18 cellular contexts compared by ENCODE assay signal in the genomic region with DNA sequence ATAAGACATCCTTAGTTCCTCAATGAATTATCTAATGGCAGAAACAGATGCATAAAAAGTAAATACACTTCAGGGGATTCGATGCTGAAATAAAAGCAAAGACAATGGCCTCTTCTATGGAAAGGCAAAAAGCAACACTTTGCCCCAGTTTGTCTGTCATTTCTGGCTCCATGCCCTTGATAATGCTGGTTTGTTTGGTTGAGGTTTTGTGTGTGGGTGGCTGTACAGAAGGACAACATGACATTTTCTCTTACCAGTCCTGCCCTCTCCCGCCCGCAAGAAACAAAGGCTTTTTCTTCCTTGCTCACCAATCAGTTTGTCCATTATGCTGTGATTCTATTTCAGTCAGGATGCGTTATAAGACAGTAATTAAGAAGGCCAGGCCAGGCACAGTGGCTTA. TPM values are rescaled to one million over a fixed set of nuclear protein-coding genes. Genes with fewer than 3 reads are reported as not detected.
DNase-seq lines count a peak whose midpoint lies in the region; ATAC-seq, FAIRE-seq and TF ChIP-seq lines count a peak whose summit lies in the region.
"Had no signal": no experiment of that assay in that cellular context is flagged by ENCODE, and none has a peak within 500 bp of the region (broad histone marks: within the 10 kb centered on the region; RNA-seq: fewer than 3 reads in every experiment).

No MANE protein-coding gene starts in this region.

- no peaks in the 10 kb centered on the region for H3K27me3 ChIP-seq in HCT116 (ENCODE audit: insufficient read depth, low read length)
- no peaks in the 10 kb centered on the region for H3K27me3 ChIP-seq in astrocyte (ENCODE audit: insufficient read depth, low read length)
- no peaks in the 10 kb centered on the region for H3K27me3 ChIP-seq in HepG2 (ENCODE audit: control insufficient read depth in 1 of 2, insufficient read depth in 2 of 2, low read length in 2 of 2)

- TF ChIP-seq RAD21 in HCT116 (IDR thresholded peaks at IDR 0.05; ENCODE audit: low read depth): no peak
- TF ChIP-seq RAD21 in HepG2 (CRISPR knock-in tag; IDR thresholded peaks at IDR 0.05): no peak

- H3K4me2 ChIP-seq in HCT116 (ENCODE audit: low read length) (0 out of 2 replicates have a peak overlapping the region, but pooled peaks have one; percentile 1), astrocyte (ENCODE audit: low read length) (peak overlapping the region; percentile 1), HepG2 (ENCODE audit: low read depth, low read length) (peak overlapping the region; percentile 42)

- DNase-seq in HCT116 (ENCODE audit: low read depth, low spot score) (no peak), astrocyte (ENCODE audit: low read depth) (peak; percentile 41), HepG2 (ENCODE audit: low spot score) (peak; percentile 43), sciatic nerve (ENCODE audit: low spot score) (no peak), left colon (no peak), NCI-H2196 treated with DMSO at 0.1 percent for 48 hours (lab: John Stamatoyannopoulos, UW; ENCODE audit: unreplicated experiment) (no peak)
- DNase-seq in activated T-cell treated with anti-CD3 and anti-CD28 coated beads, Interleukin-2, amount 50 U/mL, for 48 hours: no peak
- no peak for DNase-seq in activated CD8-positive, alpha-beta T cell treated with anti-CD3 and anti-CD28 coated beads for 36 hours
- DNase-seq: activated CD4-positive, CD25-positive, alpha-beta regulatory T cell; activated effector memory CD4-positive, alpha-beta T cell treated with Interleukin-2 at 50 U/mL for 16 hours; EL; left ventricle myocardium superior; naive thymus-derived CD8-positive, alpha-beta T cell; NCI-H1694 treated with DMSO at 0.1 percent for 48 hours; NCI-H226; Right ventricle myocardium superior; stimulated activated naive CD8-positive, alpha-beta T cell treated with anti-CD3 and anti-CD28 coated beads, Interleukin-15, Interleukin-2, amounts not matched to agents 100 U/mL and 50 U/mL, for 24 hours had no signal

- H3K9me3 Mint-ChIP-seq in astrocyte (ENCODE audit: unreplicated experiment): no peaks in the 10 kb centered on the region
- H3K9me3 Mint-ChIP-seq in activated CD8-positive, alpha-beta T cell treated with anti-CD3 and anti-CD28 coated beads for 36 hours: no peaks in the 10 kb centered on the region
- H3K9me3 Mint-ChIP-seq: naive thymus-derived CD8-positive, alpha-beta T cell; T-helper 1 cell treated with Interleukin-12 subunit alpha and Interleukin-12 subunit beta and Interleukin-4 antibody, amounts not matched to agents 30 μg/mL and 1 μg/mL, for 36 hours had no signal

- no peak overlapping the region for H3K4me3 Mint-ChIP-seq in astrocyte (ENCODE audit: unreplicated experiment)
- H3K4me3 Mint-ChIP-seq in activated CD8-positive, alpha-beta T cell treated with anti-CD3 and anti-CD28 coated beads for 36 hours: no peak overlapping the region
- H3K4me3 Mint-ChIP-seq: naive thymus-derived CD8-positive, alpha-beta T cell; T-helper 1 cell treated with Interleukin-12 subunit alpha and Interleukin-12 subunit beta and Interleukin-4 antibody, amounts not matched to agents 30 μg/mL and 1 μg/mL, for 36 hours had no signal

- TF ChIP-seq CTCF in HCT116 (IDR thresholded peaks at IDR 0.05 in 2 of 3, conservative IDR thresholded peaks at IDR 0.05 in 1 of 3; ENCODE audit: borderline replicate concordance in 1 of 3, insufficient read depth in 1 of 3, low read depth in 2 of 3, low read length in 2 of 3) (no peak), astrocyte (IDR thresholded peaks at IDR 0.05; ENCODE audit: insufficient read depth, low read depth, low read length) (no peak), HepG2 (CRISPR knock-in tag; IDR thresholded peaks at IDR 0.05) (no peak)
- no peak for TF ChIP-seq CTCF in activated CD8-positive, alpha-beta T cell treated with anti-CD3 and anti-CD28 coated beads for 36 hours (IDR thresholded peaks at IDR 0.05)

- H3K27me3 Mint-ChIP-seq in astrocyte (ENCODE audit: low read depth, unreplicated experiment): no peaks in the 10 kb centered on the region
- H3K27me3 Mint-ChIP-seq in activated CD8-positive, alpha-beta T cell treated with anti-CD3 and anti-CD28 coated beads for 36 hours: no peaks in the 10 kb centered on the region
- H3K27me3 Mint-ChIP-seq: naive thymus-derived CD8-positive, alpha-beta T cell had no signal

- no peak overlapping the region for H3K4me3 ChIP-seq in HCT116 (replicated peaks in 1 of 2; ENCODE audit: low read depth in 1 of 2, low read length in 2 of 2)
- H3K4me3 ChIP-seq in astrocyte (ENCODE audit: insufficient read depth, low read depth, low read length): no peak overlapping the region
- no peak overlapping the region for H3K4me3 ChIP-seq in HepG2 (replicated peaks in 1 of 3; ENCODE audit: insufficient read depth in 1 of 3, low read depth in 2 of 3, low read length in 3 of 3)

- FAIRE-seq in astrocyte (lab: Jason Lieb, UNC): no peak
- no peak for FAIRE-seq in HepG2 (lab: Jason Lieb, UNC)

- in situ Hi-C loops in HepG2 (cut with HindIII; ENCODE audit: extremely low pct_ligation_motif_present, low pct_unique_long_range_greater_than_20kb): no loop called here

- H3K27ac Mint-ChIP-seq in astrocyte (ENCODE audit: unreplicated experiment): no peak overlapping the region
- H3K27ac Mint-ChIP-seq in activated CD8-positive, alpha-beta T cell treated with anti-CD3 and anti-CD28 coated beads for 36 hours: no peak overlapping the region
- H3K27ac Mint-ChIP-seq: T-helper 1 cell treated with Interleukin-12 subunit alpha and Interleukin-12 subunit beta and Interleukin-4 antibody, amounts not matched to agents 30 μg/mL and 1 μg/mL, for 36 hours had no signal

- no peak for TF ChIP-seq EP300 in HepG2 (IDR thresholded peaks at IDR 0.05; ENCODE audit: low read depth in 2 of 2, low read length in 2 of 2)
- TF ChIP-seq EP300 in HepG2 (CRISPR knock-in tag; IDR thresholded peaks at IDR 0.05; ENCODE audit: borderline replicate concordance): no peak

- intact Hi-C loops in HCT116 (cut with micrococcal nuclease): no loop called here
- intact Hi-C loops in HepG2 (cut with micrococcal nuclease; ENCODE audit: unreplicated experiment): loop anchor here (1.0 kb wide), 1 partner anchor 17 kb away; no protein-coding TSS in a partner anchor
- intact Hi-C loops in sciatic nerve (cut with DNase I): no loop called here
- intact Hi-C loops in left colon (cut with DNase I, micrococcal nuclease): no loop called here
- intact Hi-C loops in activated CD8-positive, alpha-beta T cell treated with anti-CD3 and anti-CD28 coated beads for 36 hours (cut with micrococcal nuclease): no loop called here

- POLR2A ChIA-PET in HCT116 (lab: Charles Lee) (no interaction called here), HepG2 (lab: Yijun Ruan, JAX) (no interaction called here)
- POLR2A ChIA-PET in activated CD8-positive, alpha-beta T cell treated with anti-CD3 and anti-CD28 coated beads for 36 hours (lab: Charles Lee): interaction anchor here (0.7 kb wide), 1 partner anchor 240 kb away, joined by 4 read pairs; no protein-coding TSS in a partner anchor

- CTCF ChIA-PET in HCT116 (lab: Charles Lee): interaction anchor here (0.9 to 1.6 kb wide), 2 partner anchors 18 to 271 kb away, joined by 3 read pairs; a partner anchor contains a TSS
- CTCF ChIA-PET in HepG2 (lab: Yijun Ruan, JAX; ENCODE audit: low intra/inter-chr PET ratio, low total read pairs): no interaction called here
- CTCF ChIA-PET in activated CD8-positive, alpha-beta T cell treated with anti-CD3 and anti-CD28 coated beads for 36 hours (lab: Charles Lee): no interaction called here

- H3K36me3 Mint-ChIP-seq in astrocyte (ENCODE audit: low read depth, unreplicated experiment): peaks cover 2% of the 10 kb centered on the region
- H3K36me3 Mint-ChIP-seq in activated CD8-positive, alpha-beta T cell treated with anti-CD3 and anti-CD28 coated beads for 36 hours (ENCODE audit: low read depth): peaks cover 6% of the 10 kb centered on the region

- WGBS in HepG2 (ENCODE audit: low lambda C conversion rate): 47% methylated on average over 4 of the region's 4 CpGs

- no peak overlapping the region for H3K9ac ChIP-seq in HCT116 (ENCODE audit: low read length)
- H3K9ac ChIP-seq in astrocyte (ENCODE audit: low read length): no peak overlapping the region
- H3K9ac ChIP-seq in HepG2 (ENCODE audit: insufficient read depth, low read depth, low read length): 0 out of 2 replicates have a peak overlapping the region, but pooled peaks have one; percentile 0

- no peaks in the 10 kb centered on the region for H3K79me2 ChIP-seq in HCT116 (ENCODE audit: insufficient read depth, low read length)
- no peaks in the 10 kb centered on the region for H3K79me2 ChIP-seq in astrocyte (ENCODE audit: insufficient read depth, low read length)
- no peaks in the 10 kb centered on the region for H3K79me2 ChIP-seq in HepG2 (ENCODE audit: insufficient read depth, low read length)

- H3K9me2 ChIP-seq in HCT116 (ENCODE audit: insufficient read depth): no peaks in the 10 kb centered on the region

- BruUV-seq in HCT116 (replicated peaks; lab: Mats Ljungman, UMichigan) (no TSS peak), HepG2 (replicated peaks; lab: Mats Ljungman, UMichigan) (no TSS peak)

- RAD21 ChIA-PET in HCT116 (lab: Charles Lee; ENCODE audit: low non-redundant PET in 1 of 2, low total read pairs in 2 of 2, uncharacterized antibody in 2 of 2, unreplicated experiment in 2 of 2): no interaction called here

- ATAC-seq in HCT116 (no peak), HepG2 (no peak), sciatic nerve (peak; percentile 91), left colon (no peak)
- ATAC-seq in activated CD8-positive, alpha-beta T cell treated with anti-CD3 and anti-CD28 coated beads for 36 hours: no peak
- ATAC-seq: left ventricle myocardium superior; naive thymus-derived CD8-positive, alpha-beta T cell; stimulated activated naive CD8-positive, alpha-beta T cell treated with anti-CD3 and anti-CD28 coated beads, Interleukin-15, Interleukin-2, amounts not matched to agents 100 U/mL and 50 U/mL, for 24 hours had no signal

- H3K9me3 ChIP-seq in HCT116 (ENCODE audit: control insufficient read depth in 1 of 2, insufficient read depth in 1 of 2, low read depth in 1 of 2, low read length in 2 of 2) (no peaks in the 10 kb centered on the region), astrocyte (ENCODE audit: insufficient read depth, low read depth, low read length) (peaks cover 3% of the 10 kb centered on the region), HepG2 (ENCODE audit: low read length) (no peaks in the 10 kb centered on the region)

- H2AFZ ChIP-seq in HCT116 (ENCODE audit: low read depth, low read length, poor library complexity, severe bottlenecking) (no peak overlapping the region), astrocyte (ENCODE audit: low read depth, low read length) (no peak overlapping the region), HepG2 (ENCODE audit: low read length) (no peak overlapping the region)

- H4K20me1 ChIP-seq in HCT116 (ENCODE audit: insufficient read depth): no peaks in the 10 kb centered on the region
- no peaks in the 10 kb centered on the region for H4K20me1 ChIP-seq in astrocyte (ENCODE audit: insufficient read depth, low read length)
- no peaks in the 10 kb centered on the region for H4K20me1 ChIP-seq in HepG2 (ENCODE audit: insufficient read depth, low read length)

- H3K27ac ChIP-seq in HCT116 (ENCODE audit: low read depth, low read length): no peak overlapping the region
- H3K27ac ChIP-seq in astrocyte (ENCODE audit: low read depth, low read length): no peak overlapping the region
- H3K27ac ChIP-seq in HepG2 (ENCODE audit: extremely low read length, insufficient read depth, low read length): no peak overlapping the region

- H3K36me3 ChIP-seq in HCT116 (ENCODE audit: control insufficient read depth in 1 of 2, insufficient read depth in 2 of 2, low read length in 2 of 2) (no peaks in the 10 kb centered on the region), astrocyte (ENCODE audit: insufficient read depth, low read length) (no peaks in the 10 kb centered on the region), HepG2 (replicated peaks in 1 of 2; ENCODE audit: control insufficient read depth in 1 of 2, insufficient read depth in 2 of 2, low read length in 2 of 2) (no peaks in the 10 kb centered on the region)

- peaks cover 6 to 7% of the 10 kb centered on the region in 2 experiments; a peak in 3 of 4 replicates for H3K4me1 ChIP-seq in HCT116 (ENCODE audit: control insufficient read depth in 1 of 2, insufficient read depth in 2 of 2, low read length in 2 of 2)
- no peaks in the 10 kb centered on the region for H3K4me1 ChIP-seq in astrocyte (ENCODE audit: insufficient read depth, low read length)
- H3K4me1 ChIP-seq in HepG2 (ENCODE audit: insufficient read depth, low read length): peaks cover 25% of the 10 kb centered on the region

- TF ChIP-seq POLR2A in HCT116 (IDR thresholded peaks at IDR 0.05; ENCODE audit: borderline replicate concordance, extremely low read depth, insufficient read depth, insufficient read length): no peak
- no peak for TF ChIP-seq POLR2A in HepG2 (IDR thresholded peaks at IDR 0.05; ENCODE audit: insufficient read depth in 1 of 2, low read depth in 2 of 2, low read length in 2 of 2)

- no peaks in the 10 kb centered on the region for H3K4me1 Mint-ChIP-seq in astrocyte (ENCODE audit: low read depth, unreplicated experiment)
- H3K4me1 Mint-ChIP-seq in activated CD8-positive, alpha-beta T cell treated with anti-CD3 and anti-CD28 coated beads for 36 hours (ENCODE audit: low read depth): peaks cover 5% of the 10 kb centered on the region

RNA-seq across cellular contexts. Expression of a gene that starts 18.1 kb away (rescaled TPM):
- 22.8 TPM for total RNA-seq in HCT116 (2021; ENCODE audit: unreplicated experiment)
- 7.3 and 9.7 TPM in 2 replicates for polyA plus RNA-seq in HCT116 (2012)
- 13.2 and 15.0 TPM in 2 replicates for total RNA-seq in astrocyte
- 20.1 and 37.0 TPM in 2 replicates for total RNA-seq in HepG2 (2016; rRNA removed; fragmentation: Illumina TruSeq; extraction: Trizol)
- total RNA-seq in HepG2 (2016; cell fraction: cytosol; rRNA removed; fragmentation: Illumina TruSeq; extraction: Trizol; ENCODE audit: low read depth): 13.0 and 15.7 TPM in 2 replicates
- 21.8 and 36.8 TPM in 2 replicates for total RNA-seq in HepG2 (2016; cell fraction: insoluble cytoplasmic fraction; rRNA removed; fragmentation: Illumina TruSeq; extraction: Trizol)
- 14.1 and 17.0 TPM in 2 replicates for total RNA-seq in HepG2 (2016; cell fraction: membrane; rRNA removed; fragmentation: Illumina TruSeq; extraction: Trizol)
- 11.0 and 12.6 TPM in 2 replicates for total RNA-seq in HepG2 (2016; cell fraction: nucleus; rRNA removed; fragmentation: Illumina TruSeq; extraction: Trizol)
- polyA plus RNA-seq in HepG2 (2011; rRNA removed): 4.2 and 5.2 TPM in 2 replicates
- polyA plus RNA-seq in HepG2 (2011; cell fraction: cytosol; rRNA removed): 1.5 and 3.3 TPM in 2 replicates
- polyA plus RNA-seq in HepG2 (2011; cell fraction: nucleus; rRNA removed): 1.2 and 2.2 TPM in 2 replicates
- polyA plus RNA-seq in HepG2 (2012): 8.8 and 10.4 TPM in 2 replicates
- 0.91 and 0.95 TPM in 2 replicates for polyA plus RNA-seq in HepG2 (2016; cell fraction: cytosol; fragmentation: Illumina TruSeq; extraction: Trizol; ENCODE audit: low read depth)
- polyA plus RNA-seq in HepG2 (2016; cell fraction: insoluble cytoplasmic fraction; fragmentation: Illumina TruSeq; extraction: Trizol; ENCODE audit: low read depth): 19.5 and 21.1 TPM in 2 replicates
- polyA plus RNA-seq in HepG2 (2016; cell fraction: membrane; fragmentation: Illumina TruSeq; extraction: Trizol; ENCODE audit: low read depth): 3.0 and 3.7 TPM in 2 replicates
- 11.3 and 13.0 TPM in 2 replicates for polyA plus RNA-seq in HepG2 (2016; cell fraction: nucleus; fragmentation: Illumina TruSeq; extraction: Trizol; ENCODE audit: insufficient read depth, low read depth)
- 4.7 and 6.7 TPM in 2 replicates for polyA minus RNA-seq in HepG2 (2011; rRNA and poly(A)+ RNA removed; ENCODE audit: low replicate concordance)
- 7.7 and 9.3 TPM in 2 replicates for polyA minus RNA-seq in HepG2 (2011; cell fraction: cytosol; rRNA and poly(A)+ RNA removed)
- polyA minus RNA-seq in HepG2 (2011; cell fraction: nucleus; rRNA and poly(A)+ RNA removed): 9.4 and 10.9 TPM in 2 replicates
- total RNA-seq in sciatic nerve: 20.5 TPM
- total RNA-seq in left colon: 10 to 100 TPM; 10.8 to 12.1 TPM
- total RNA-seq in activated CD8-positive, alpha-beta T cell treated with anti-CD3 and anti-CD28 coated beads for 36 hours: 10 to 100 TPM; 30.9 to 33.4 TPM

Comparison
In these comparisons a context has a peak if more than half of its experiments do, and no peak if none do; other contexts are left out.
1. DNase-seq: peak in astrocyte (single experiment) and HepG2 (single experiment); none in HCT116 (single experiment), sciatic nerve (single experiment), left colon (0 of 2), activated T-cell treated with anti-CD3 and anti-CD28 coated beads, Interleukin-2, amount 50 U/mL, for 48 hours (0 of 2), activated CD8-positive, alpha-beta T cell treated with anti-CD3 and anti-CD28 coated beads for 36 hours (single experiment) and NCI-H2196 treated with DMSO at 0.1 percent for 48 hours (single experiment).
2. Peak in every context shown above with its lines, with median percentiles within 50 percentile points of each other: H3K4me2 ChIP-seq.